Comparison of ENCODE assay signal across 10 cellular contexts in genomic region chr6:170178561-170179477, GRCh38.
A peak's percentile ranks its signal among the peaks of the same experiment; 100 is the strongest.
DNase-seq lines count a peak whose midpoint lies in the region; ATAC-seq, FAIRE-seq and TF ChIP-seq lines count a peak whose summit lies in the region.
"Had no signal": no experiment of that assay in that cellular context is flagged by ENCODE, and none has a peak within 500 bp of the region (broad histone marks: within the 10 kb centered on the region; RNA-seq: fewer than 3 reads in every experiment).

No MANE protein-coding gene starts in this region.

- H3K4me1 ChIP-seq in endothelial cell of umbilical vein (ENCODE audit: control insufficient read depth, extremely low read depth, insufficient read depth, low read length) (peaks cover 20% of the 10 kb centered on the region), osteoblast (ENCODE audit: insufficient read depth, low read length) (no peaks in the 10 kb centered on the region)

- CTCF ChIA-PET in endothelial cell of umbilical vein (lab: Charles Lee), result interaction anchor here (0.7 to 1.3 kb wide), 2 partner anchors 338 to 347 kb away, joined by 3 read pairs; no protein-coding TSS in a partner anchor

- peak; percentile 12 for DNase-seq in DMS79 (lab: John Stamatoyannopoulos, UW)
- peak; percentile 71 to 93 for DNase-seq in NCI-H2081 (lab: John Stamatoyannopoulos, UW)
- peak; percentile 76 for DNase-seq in endothelial cell of umbilical vein (ENCODE audit: low read depth, low spot score)
- DNase-seq in osteoblast (ENCODE audit: insufficient read length, low spot score, missing footprints), result peak; percentile 85
- no peak for DNase-seq in stimulated activated CD4-positive, alpha-beta T cell treated with anti-CD3 and anti-CD28 coated beads, Interleukin-4, amount 100 ng/mL, for 24 hours
- no peak for DNase-seq in hypothalamus (lab: John Stamatoyannopoulos, UW)

- POLR2A ChIA-PET in endothelial cell of umbilical vein (lab: Charles Lee), result no interaction called here

- no TSS peak for BruUV-seq in endothelial cell of umbilical vein (replicated peaks; lab: Mats Ljungman, UMichigan)

- dilution Hi-C loops in endothelial cell of umbilical vein (cut with MboI; ENCODE audit: extremely low pct_ligation_motif_present, low sequenced_read_pairs), result no loop called here

- peak overlapping the region; percentile 66 for H3K27ac ChIP-seq in endothelial cell of umbilical vein (ENCODE audit: insufficient read depth, low read depth, low read length)
- no peak overlapping the region for H3K27ac ChIP-seq in osteoblast (ENCODE audit: low read depth, low read length)

- no peak overlapping the region for H3K4me3 ChIP-seq in endothelial cell of umbilical vein (replicated peaks in 1 of 3; ENCODE audit: insufficient read depth in 1 of 3, low read depth in 1 of 3, low read length in 3 of 3)
- H3K4me3 ChIP-seq in osteoblast (ENCODE audit: insufficient read depth, low read length), result no peak overlapping the region

- peaks cover 4% of the 10 kb centered on the region for H3K36me3 Mint-ChIP-seq in stimulated activated memory B cell treated with anti-CD40 and anti-IgM and Interleukin-4, amounts not matched to agents 10 μg/mL and 1 μg/mL and 100 μg/mL, for 72 hours

- no peaks in the 10 kb centered on the region for H3K36me3 ChIP-seq in endothelial cell of umbilical vein (ENCODE audit: control insufficient read depth in 2 of 2, extremely low read depth in 1 of 2, insufficient read depth in 2 of 2, low read length in 2 of 2)
- no peaks in the 10 kb centered on the region for H3K36me3 ChIP-seq in osteoblast (ENCODE audit: insufficient read depth, low read length)

- TF ChIP-seq CTCF in endothelial cell of umbilical vein (IDR thresholded peaks at IDR 0.05; ENCODE audit: extremely low read depth in 1 of 2, insufficient read depth in 1 of 2, low read depth in 1 of 2, low read length in 2 of 2) (no peak), osteoblast (IDR thresholded peaks at IDR 0.05; ENCODE audit: extremely low read depth, low read depth, low read length) (no peak)

- peak; percentile 89 for FAIRE-seq in endothelial cell of umbilical vein (lab: Jason Lieb, UNC)
- FAIRE-seq: GM12892 had no signal

- H2AFZ ChIP-seq in endothelial cell of umbilical vein (ENCODE audit: low read depth, low read length) (peak overlapping the region; percentile 82), osteoblast (ENCODE audit: low read length) (no peak overlapping the region)

- H3K27me3 Mint-ChIP-seq in stimulated activated memory B cell treated with anti-CD40 and anti-IgM and Interleukin-4, amounts not matched to agents 10 μg/mL and 1 μg/mL and 100 μg/mL, for 72 hours, result peaks cover 7% of the 10 kb centered on the region

- no peaks in the 10 kb centered on the region for H4K20me1 ChIP-seq in endothelial cell of umbilical vein (replicated peaks; ENCODE audit: control insufficient read depth, extremely low read depth, insufficient read depth, low read length)
- H4K20me1 ChIP-seq in osteoblast (ENCODE audit: insufficient read depth, low read length), result no peaks in the 10 kb centered on the region

- H3K27me3 ChIP-seq in endothelial cell of umbilical vein (ENCODE audit: control insufficient read depth in 2 of 2, insufficient read depth in 2 of 2, low read length in 2 of 2) (no peaks in the 10 kb centered on the region), osteoblast (ENCODE audit: insufficient read depth, low read length) (no peaks in the 10 kb centered on the region)

- H3K9me3 ChIP-seq in endothelial cell of umbilical vein (replicated peaks; ENCODE audit: control insufficient read depth, insufficient read depth, low read length) (no peaks in the 10 kb centered on the region), osteoblast (ENCODE audit: low read depth, low read length) (no peaks in the 10 kb centered on the region)

- peak overlapping the region; percentile 36 for H3K4me2 ChIP-seq in endothelial cell of umbilical vein (ENCODE audit: insufficient read depth, low read length)
- H3K4me2 ChIP-seq in osteoblast (ENCODE audit: insufficient read depth, low read length), result no peak overlapping the region

- no peaks in the 10 kb centered on the region for H3K4me1 Mint-ChIP-seq in stimulated activated memory B cell treated with anti-CD40 and anti-IgM and Interleukin-4, amounts not matched to agents 10 μg/mL and 1 μg/mL and 100 μg/mL, for 72 hours

- H3K9ac ChIP-seq in endothelial cell of umbilical vein (replicated peaks; ENCODE audit: extremely low read depth, insufficient read depth, low read length), result peak overlapping the region; percentile 36

- intact Hi-C loops in endothelial cell of umbilical vein (cut with micrococcal nuclease), result loop anchor here (1.0 to 5.0 kb wide), 5 partner anchors 27 to 327 kb away; partner anchors contain the start of gene DLL1

- H3K4me3 Mint-ChIP-seq in stimulated activated memory B cell treated with anti-CD40 and anti-IgM and Interleukin-4, amounts not matched to agents 10 μg/mL and 1 μg/mL and 100 μg/mL, for 72 hours, result no peak overlapping the region

- H3K79me2 ChIP-seq in endothelial cell of umbilical vein (ENCODE audit: control insufficient read depth, insufficient read depth, low read length) (no peaks in the 10 kb centered on the region), osteoblast (ENCODE audit: insufficient read depth, low read length) (no peaks in the 10 kb centered on the region)

- H3K27ac Mint-ChIP-seq in stimulated activated memory B cell treated with anti-CD40 and anti-IgM and Interleukin-4, amounts not matched to agents 10 μg/mL and 1 μg/mL and 100 μg/mL, for 72 hours, result no peak overlapping the region

- peaks cover 8% of the 10 kb centered on the region for H3K9me3 Mint-ChIP-seq in stimulated activated memory B cell treated with anti-CD40 and anti-IgM and Interleukin-4, amounts not matched to agents 10 μg/mL and 1 μg/mL and 100 μg/mL, for 72 hours

- TF ChIP-seq POLR2A in endothelial cell of umbilical vein (IDR thresholded peaks at IDR 0.05; ENCODE audit: low read depth, low read length), result no peak

- no peaks in the 10 kb centered on the region for H3K9me1 ChIP-seq in endothelial cell of umbilical vein (replicated peaks; ENCODE audit: control insufficient read depth, extremely low read depth, insufficient read depth, low read length)

- ATAC-seq in GM21619 (IDR thresholded peaks at IDR 0.05; ENCODE audit: unreplicated experiment), result no peak
- ATAC-seq in stimulated activated memory B cell treated with anti-CD40 and anti-IgM and Interleukin-4, amounts not matched to agents 10 μg/mL and 1 μg/mL and 100 μg/mL, for 72 hours, result no peak
- ATAC-seq: activated CD4-positive, CD25-positive, alpha-beta regulatory T cell treated with anti-CD3 and anti-CD28 coated beads, Interleukin-2, amount 50 U/mL, for 24 hours had no signal

TF ChIP-seq in endothelial cell of umbilical vein, 7 proteins besides CTCF, POLR2A, EP300 and RAD21:
- TF ChIP-seq POLR2AphosphoS5 (IDR thresholded peaks at IDR 0.05; ENCODE audit: insufficient read depth, low read depth, low read length) (no peak), FOS (IDR thresholded peaks at IDR 0.05; ENCODE audit: borderline replicate concordance, insufficient read depth, low read length) (peak; percentile 65), MYC (IDR thresholded peaks at IDR 0.05; ENCODE audit: low read depth, low read length) (no peak), MAX (IDR thresholded peaks at IDR 0.05; ENCODE audit: insufficient read depth, insufficient read length) (peak; percentile 44), EZH2 (IDR thresholded peaks at IDR 0.05; ENCODE audit: borderline replicate concordance, low read depth, low read length, severe bottlenecking) (no peak), JUN (IDR thresholded peaks at IDR 0.05; ENCODE audit: borderline replicate concordance, insufficient read depth, insufficient read length, low read depth) (peak; percentile 51), GATA2 (IDR thresholded peaks at IDR 0.05; ENCODE audit: insufficient read depth, insufficient read length, low read depth, low read length) (peak; percentile 57)

Comparison
In these comparisons a context has a peak if more than half of its experiments do, and no peak if none do; other contexts are left out.
1. DNase-seq: peak in DMS79 (single experiment), NCI-H2081 (2 of 2), endothelial cell of umbilical vein (single experiment) and osteoblast (single experiment); none in stimulated activated CD4-positive, alpha-beta T cell treated with anti-CD3 and anti-CD28 coated beads, Interleukin-4, amount 100 ng/mL, for 24 hours (single experiment) and hypothalamus (0 of 51).